1 cellular context compared by ENCODE assay signal in the genomic region with DNA sequence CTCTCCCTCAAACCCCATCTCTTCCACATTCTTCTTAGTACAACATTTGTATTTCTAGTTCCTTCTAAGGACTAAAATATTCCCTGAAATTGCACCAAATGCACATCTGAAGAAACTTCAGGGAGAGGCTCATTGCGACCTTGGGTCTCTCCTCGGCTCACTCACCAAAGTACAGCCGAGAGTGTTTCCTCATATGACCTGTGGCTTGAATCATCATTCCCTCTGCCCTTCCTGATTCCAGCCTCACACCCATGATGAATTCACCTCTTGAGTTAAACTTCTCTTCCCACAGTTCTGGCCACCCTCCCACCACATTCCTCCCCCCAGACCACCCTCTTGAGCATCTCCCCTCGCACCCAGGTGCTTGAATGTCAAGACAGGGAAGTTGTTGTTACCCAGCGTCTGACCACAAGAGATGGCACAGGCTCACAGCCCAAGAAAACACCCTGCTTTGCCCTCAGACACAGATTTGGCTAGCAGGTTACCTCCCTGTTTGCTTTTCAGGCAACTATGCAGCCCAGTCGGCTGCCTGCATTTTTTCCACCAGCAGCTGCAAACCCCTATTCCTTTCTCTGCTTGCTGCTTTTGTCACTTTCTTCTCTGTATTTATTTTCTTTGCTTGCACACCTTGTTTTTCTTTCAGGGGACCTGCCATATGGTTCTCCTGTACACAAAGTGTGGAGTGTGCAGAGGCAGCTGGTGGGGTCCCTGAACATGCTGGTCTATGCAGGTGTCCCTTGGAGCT.
TF ChIP-seq lines count a peak whose summit lies in the region.

No MANE protein-coding gene starts in this region.

TF ChIP-seq in GM23338, 12 proteins besides CTCF, POLR2A, EP300 and RAD21 (continued from another document):
- TF ChIP-seq, protein P1, sequence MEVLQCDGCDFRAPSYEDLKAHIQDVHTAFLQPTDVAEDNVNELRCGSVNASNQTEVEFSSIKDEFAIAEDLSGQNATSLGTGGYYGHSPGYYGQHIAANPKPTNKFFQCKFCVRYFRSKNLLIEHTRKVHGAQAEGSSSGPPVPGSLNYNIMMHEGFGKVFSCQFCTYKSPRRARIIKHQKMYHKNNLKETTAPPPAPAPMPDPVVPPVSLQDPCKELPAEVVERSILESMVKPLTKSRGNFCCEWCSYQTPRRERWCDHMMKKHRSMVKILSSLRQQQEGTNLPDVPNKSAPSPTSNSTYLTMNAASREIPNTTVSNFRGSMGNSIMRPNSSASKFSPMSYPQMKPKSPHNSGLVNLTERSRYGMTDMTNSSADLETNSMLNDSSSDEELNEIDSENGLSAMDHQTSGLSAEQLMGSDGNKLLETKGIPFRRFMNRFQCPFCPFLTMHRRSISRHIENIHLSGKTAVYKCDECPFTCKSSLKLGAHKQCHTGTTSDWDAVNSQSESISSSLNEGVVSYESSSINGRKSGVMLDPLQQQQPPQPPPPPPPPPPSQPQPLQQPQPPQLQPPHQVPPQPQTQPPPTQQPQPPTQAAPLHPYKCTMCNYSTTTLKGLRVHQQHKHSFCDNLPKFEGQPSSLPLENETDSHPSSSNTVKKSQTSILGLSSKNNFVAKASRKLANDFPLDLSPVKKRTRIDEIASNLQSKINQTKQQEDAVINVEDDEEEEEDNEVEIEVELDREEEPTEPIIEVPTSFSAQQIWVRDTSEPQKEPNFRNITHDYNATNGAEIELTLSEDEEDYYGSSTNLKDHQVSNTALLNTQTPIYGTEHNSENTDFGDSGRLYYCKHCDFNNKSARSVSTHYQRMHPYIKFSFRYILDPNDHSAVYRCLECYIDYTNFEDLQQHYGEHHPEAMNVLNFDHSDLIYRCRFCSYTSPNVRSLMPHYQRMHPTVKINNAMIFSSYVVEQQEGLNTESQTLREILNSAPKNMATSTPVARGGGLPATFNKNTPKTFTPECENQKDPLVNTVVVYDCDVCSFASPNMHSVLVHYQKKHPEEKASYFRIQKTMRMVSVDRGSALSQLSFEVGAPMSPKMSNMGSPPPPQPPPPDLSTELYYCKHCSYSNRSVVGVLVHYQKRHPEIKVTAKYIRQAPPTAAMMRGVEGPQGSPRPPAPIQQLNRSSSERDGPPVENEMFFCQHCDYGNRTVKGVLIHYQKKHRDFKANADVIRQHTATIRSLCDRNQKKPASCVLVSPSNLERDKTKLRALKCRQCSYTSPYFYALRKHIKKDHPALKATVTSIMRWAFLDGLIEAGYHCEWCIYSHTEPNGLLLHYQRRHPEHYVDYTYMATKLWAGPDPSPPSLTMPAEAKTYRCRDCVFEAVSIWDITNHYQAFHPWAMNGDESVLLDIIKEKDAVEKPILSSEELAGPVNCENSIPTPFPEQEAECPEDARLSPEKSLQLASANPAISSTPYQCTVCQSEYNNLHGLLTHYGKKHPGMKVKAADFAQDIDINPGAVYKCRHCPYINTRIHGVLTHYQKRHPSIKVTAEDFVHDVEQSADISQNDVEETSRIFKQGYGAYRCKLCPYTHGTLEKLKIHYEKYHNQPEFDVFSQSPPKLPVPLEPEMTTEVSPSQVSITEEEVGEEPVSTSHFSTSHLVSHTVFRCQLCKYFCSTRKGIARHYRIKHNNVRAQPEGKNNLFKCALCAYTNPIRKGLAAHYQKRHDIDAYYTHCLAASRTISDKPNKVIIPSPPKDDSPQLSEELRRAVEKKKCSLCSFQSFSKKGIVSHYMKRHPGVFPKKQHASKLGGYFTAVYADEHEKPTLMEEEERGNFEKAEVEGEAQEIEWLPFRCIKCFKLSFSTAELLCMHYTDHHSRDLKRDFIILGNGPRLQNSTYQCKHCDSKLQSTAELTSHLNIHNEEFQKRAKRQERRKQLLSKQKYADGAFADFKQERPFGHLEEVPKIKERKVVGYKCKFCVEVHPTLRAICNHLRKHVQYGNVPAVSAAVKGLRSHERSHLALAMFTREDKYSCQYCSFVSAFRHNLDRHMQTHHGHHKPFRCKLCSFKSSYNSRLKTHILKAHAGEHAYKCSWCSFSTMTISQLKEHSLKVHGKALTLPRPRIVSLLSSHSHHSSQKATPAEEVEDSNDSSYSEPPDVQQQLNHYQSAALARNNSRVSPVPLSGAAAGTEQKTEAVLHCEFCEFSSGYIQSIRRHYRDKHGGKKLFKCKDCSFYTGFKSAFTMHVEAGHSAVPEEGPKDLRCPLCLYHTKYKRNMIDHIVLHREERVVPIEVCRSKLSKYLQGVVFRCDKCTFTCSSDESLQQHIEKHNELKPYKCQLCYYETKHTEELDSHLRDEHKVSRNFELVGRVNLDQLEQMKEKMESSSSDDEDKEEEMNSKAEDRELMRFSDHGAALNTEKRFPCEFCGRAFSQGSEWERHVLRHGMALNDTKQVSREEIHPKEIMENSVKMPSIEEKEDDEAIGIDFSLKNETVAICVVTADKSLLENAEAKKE (CRISPR knock-in tag; IDR thresholded peaks at IDR 0.05), result no peak
- TF ChIP-seq ETS1 (IDR thresholded peaks at IDR 0.05) (no peak), EZH2phosphoT487 (IDR thresholded peaks at IDR 0.05; ENCODE audit: unreplicated experiment) (no peak), NANOG (IDR thresholded peaks at IDR 0.05; ENCODE audit: borderline replicate concordance) (no peak), CREB1 (CRISPR knock-in tag; IDR thresholded peaks at IDR 0.05; ENCODE audit: low read depth) (no peak)
